ENCODE assay signal across 1 cellular context in the genomic region with DNA sequence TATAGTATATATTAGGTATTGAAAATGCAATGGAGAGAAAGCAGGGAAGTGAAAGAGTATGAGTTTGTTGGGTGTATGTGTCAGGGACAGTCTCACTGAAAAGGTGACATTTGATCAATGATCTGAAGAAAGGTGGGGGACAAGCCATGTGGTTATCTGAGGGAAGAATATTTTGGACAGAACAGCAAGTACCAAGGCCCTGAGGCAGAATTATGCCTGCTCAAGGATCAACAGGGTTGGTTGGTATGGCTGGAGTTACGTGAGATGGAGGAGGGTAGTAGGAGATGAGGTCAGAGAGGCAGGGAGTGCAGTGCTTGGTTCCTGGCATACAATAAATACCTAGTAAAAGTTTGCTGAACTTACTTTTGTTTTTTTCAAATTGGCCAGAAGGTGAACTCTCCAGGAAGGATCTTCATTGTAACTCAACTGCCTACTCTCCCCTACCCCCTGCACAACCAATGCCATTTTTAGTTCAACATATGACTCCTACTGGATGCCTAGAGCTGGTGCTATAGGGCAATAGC.
TF ChIP-seq lines count a peak whose summit lies in the region.

No MANE protein-coding gene starts in this region.

TF ChIP-seq in WTC11, 78 proteins besides CTCF, POLR2A, EP300 and RAD21:
- TF ChIP-seq, protein P1, sequence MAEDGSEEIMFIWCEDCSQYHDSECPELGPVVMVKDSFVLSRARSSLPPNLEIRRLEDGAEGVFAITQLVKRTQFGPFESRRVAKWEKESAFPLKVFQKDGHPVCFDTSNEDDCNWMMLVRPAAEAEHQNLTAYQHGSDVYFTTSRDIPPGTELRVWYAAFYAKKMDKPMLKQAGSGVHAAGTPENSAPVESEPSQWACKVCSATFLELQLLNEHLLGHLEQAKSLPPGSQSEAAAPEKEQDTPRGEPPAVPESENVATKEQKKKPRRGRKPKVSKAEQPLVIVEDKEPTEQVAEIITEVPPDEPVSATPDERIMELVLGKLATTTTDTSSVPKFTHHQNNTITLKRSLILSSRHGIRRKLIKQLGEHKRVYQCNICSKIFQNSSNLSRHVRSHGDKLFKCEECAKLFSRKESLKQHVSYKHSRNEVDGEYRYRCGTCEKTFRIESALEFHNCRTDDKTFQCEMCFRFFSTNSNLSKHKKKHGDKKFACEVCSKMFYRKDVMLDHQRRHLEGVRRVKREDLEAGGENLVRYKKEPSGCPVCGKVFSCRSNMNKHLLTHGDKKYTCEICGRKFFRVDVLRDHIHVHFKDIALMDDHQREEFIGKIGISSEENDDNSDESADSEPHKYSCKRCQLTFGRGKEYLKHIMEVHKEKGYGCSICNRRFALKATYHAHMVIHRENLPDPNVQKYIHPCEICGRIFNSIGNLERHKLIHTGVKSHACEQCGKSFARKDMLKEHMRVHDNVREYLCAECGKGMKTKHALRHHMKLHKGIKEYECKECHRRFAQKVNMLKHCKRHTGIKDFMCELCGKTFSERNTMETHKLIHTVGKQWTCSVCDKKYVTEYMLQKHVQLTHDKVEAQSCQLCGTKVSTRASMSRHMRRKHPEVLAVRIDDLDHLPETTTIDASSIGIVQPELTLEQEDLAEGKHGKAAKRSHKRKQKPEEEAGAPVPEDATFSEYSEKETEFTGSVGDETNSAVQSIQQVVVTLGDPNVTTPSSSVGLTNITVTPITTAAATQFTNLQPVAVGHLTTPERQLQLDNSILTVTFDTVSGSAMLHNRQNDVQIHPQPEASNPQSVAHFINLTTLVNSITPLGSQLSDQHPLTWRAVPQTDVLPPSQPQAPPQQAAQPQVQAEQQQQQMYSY (CRISPR knock-in tag; IDR thresholded peaks at IDR 0.05), result no peak
- TF ChIP-seq ZNF138 (CRISPR knock-in tag; conservative IDR thresholded peaks at IDR 0.05) (no peak), ZNF416 (CRISPR knock-in tag; IDR thresholded peaks at IDR 0.05) (no peak), NR2C2 (CRISPR knock-in tag; IDR thresholded peaks at IDR 0.05) (no peak), SP1 (CRISPR knock-in tag; conservative IDR thresholded peaks at IDR 0.05) (no peak), ZNF423 (CRISPR knock-in tag; IDR thresholded peaks at IDR 0.05) (no peak), TCF7 (CRISPR knock-in tag; IDR thresholded peaks at IDR 0.05; ENCODE audit: low read depth) (no peak), ZNF232 (CRISPR knock-in tag; IDR thresholded peaks at IDR 0.05) (no peak), GRHL2 (CRISPR knock-in tag; IDR thresholded peaks at IDR 0.05; ENCODE audit: insufficient replicate concordance, severe bottlenecking) (no peak), NFYB (CRISPR knock-in tag; conservative IDR thresholded peaks at IDR 0.05; ENCODE audit: low read depth) (no peak), JAZF1 (CRISPR knock-in tag; IDR thresholded peaks at IDR 0.05) (no peak), HMGA2 (CRISPR knock-in tag; IDR thresholded peaks at IDR 0.05) (no peak), CREM (CRISPR knock-in tag; IDR thresholded peaks at IDR 0.05) (no peak)
- TF ChIP-seq, protein P2, sequence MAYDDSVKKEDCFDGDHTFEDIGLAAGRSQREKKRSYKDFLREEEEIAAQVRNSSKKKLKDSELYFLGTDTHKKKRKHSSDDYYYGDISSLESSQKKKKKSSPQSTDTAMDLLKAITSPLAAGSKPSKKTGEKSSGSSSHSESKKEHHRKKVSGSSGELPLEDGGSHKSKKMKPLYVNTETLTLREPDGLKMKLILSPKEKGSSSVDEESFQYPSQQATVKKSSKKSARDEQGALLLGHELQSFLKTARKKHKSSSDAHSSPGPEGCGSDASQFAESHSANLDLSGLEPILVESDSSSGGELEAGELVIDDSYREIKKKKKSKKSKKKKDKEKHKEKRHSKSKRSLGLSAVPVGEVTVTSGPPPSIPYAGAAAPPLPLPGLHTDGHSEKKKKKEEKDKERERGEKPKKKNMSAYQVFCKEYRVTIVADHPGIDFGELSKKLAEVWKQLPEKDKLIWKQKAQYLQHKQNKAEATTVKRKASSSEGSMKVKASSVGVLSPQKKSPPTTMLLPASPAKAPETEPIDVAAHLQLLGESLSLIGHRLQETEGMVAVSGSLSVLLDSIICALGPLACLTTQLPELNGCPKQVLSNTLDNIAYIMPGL (CRISPR knock-in tag; IDR thresholded peaks at IDR 0.05), result no peak
- TF ChIP-seq, protein P3, sequence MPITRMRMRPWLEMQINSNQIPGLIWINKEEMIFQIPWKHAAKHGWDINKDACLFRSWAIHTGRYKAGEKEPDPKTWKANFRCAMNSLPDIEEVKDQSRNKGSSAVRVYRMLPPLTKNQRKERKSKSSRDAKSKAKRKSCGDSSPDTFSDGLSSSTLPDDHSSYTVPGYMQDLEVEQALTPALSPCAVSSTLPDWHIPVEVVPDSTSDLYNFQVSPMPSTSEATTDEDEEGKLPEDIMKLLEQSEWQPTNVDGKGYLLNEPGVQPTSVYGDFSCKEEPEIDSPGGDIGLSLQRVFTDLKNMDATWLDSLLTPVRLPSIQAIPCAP (CRISPR knock-in tag; IDR thresholded peaks at IDR 0.05), result no peak
